25 cellular contexts compared by ENCODE assay signal in the genomic region with DNA sequence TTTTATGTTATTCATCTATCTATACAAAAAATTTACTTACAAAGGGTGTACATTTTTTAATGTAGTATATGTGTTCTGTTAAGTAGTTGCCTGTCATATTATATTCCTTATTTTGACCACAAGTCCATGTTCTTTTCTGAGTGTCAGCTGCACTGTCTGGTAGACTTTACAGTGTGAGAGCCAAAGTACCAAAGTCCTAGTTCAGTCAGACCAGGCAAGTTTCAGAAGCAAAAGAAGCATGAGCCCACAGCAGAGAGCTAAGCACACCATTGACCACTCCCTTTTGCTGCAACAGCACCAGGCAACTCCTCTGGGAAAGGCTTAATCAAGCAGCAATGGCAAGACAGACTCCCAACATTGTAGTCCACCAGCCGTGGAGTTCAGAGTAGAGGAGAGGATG.
DNase-seq lines count a peak whose midpoint lies in the region; ATAC-seq, FAIRE-seq and TF ChIP-seq lines count a peak whose summit lies in the region.
"Had no signal": no experiment of that assay in that cellular context is flagged by ENCODE, and none has a peak within 500 bp of the region (broad histone marks: within the 10 kb centered on the region; RNA-seq: fewer than 3 reads in every experiment).

No MANE protein-coding gene starts in this region.

- no peaks in the 10 kb centered on the region for H3K27me3 ChIP-seq in osteoblast (ENCODE audit: insufficient read depth, low read length)
- H3K27me3 ChIP-seq: BLaER1 treated with 17β-estradiol and CSF1 and Interleukin-3, amounts not matched to agents 10 nM and 100 nM; MG63 had no signal

- H4K20me1 ChIP-seq in osteoblast (ENCODE audit: insufficient read depth, low read length) = no peaks in the 10 kb centered on the region
- H4K20me1 ChIP-seq: BLaER1 treated with 17β-estradiol and CSF1 and Interleukin-3, amounts not matched to agents 10 nM and 100 nM had no signal

- intact Hi-C loops in kidney (cut with DNase I) = no loop called here

- no peaks in the 10 kb centered on the region for H3K4me1 ChIP-seq in kidney (ENCODE audit: control insufficient read depth in 1 of 2, insufficient read depth in 1 of 2, low read depth in 1 of 2, low read length in 2 of 2)
- no peaks in the 10 kb centered on the region for H3K4me1 ChIP-seq in osteoblast (ENCODE audit: insufficient read depth, low read length)
- H3K4me1 ChIP-seq: A549; BLaER1 treated with 17β-estradiol and CSF1 and Interleukin-3, amounts not matched to agents 10 nM and 100 nM had no signal

- H3K36me3 ChIP-seq in kidney (ENCODE audit: control insufficient read depth in 1 of 2, insufficient read depth in 2 of 2, low read length in 2 of 2) = no peaks in the 10 kb centered on the region
- no peaks in the 10 kb centered on the region for H3K36me3 ChIP-seq in osteoblast (ENCODE audit: insufficient read depth, low read length)
- H3K36me3 ChIP-seq: BLaER1 treated with 17β-estradiol and CSF1 and Interleukin-3, amounts not matched to agents 10 nM and 100 nM; MG63 had no signal

- DNase-seq in HuH-7 (ENCODE audit: low spot score) (peak; percentile 21), NCI-H69 (lab: John Stamatoyannopoulos, UW) (peak; percentile 45), kidney (no peak), osteoblast (ENCODE audit: insufficient read length, low spot score, missing footprints) (no peak), NCI-H510A (lab: John Stamatoyannopoulos, UW) (no peak), NCI-H146 (lab: John Stamatoyannopoulos, UW) (no peak)
- DNase-seq: AML-193; CD4-positive, alpha-beta T cell; EL; GDM1; KBM-7; MG63; NCI-H2029; NCI-H446 treated with DMSO at 0.1 percent for 48 hours; NCI-H526 treated with DMSO at 0.1 percent for 48 hours; SHP77 had no signal

- H3K4me3 ChIP-seq in kidney (ENCODE audit: low read length in 2 of 2) = no peak overlapping the region
- H3K4me3 ChIP-seq in osteoblast (ENCODE audit: insufficient read depth, low read length) = no peak overlapping the region
- H3K4me3 ChIP-seq: A549; BLaER1 treated with 17β-estradiol and CSF1 and Interleukin-3, amounts not matched to agents 10 nM and 100 nM; GM12878; MG63 had no signal

- no peaks in the 10 kb centered on the region for H3K79me2 ChIP-seq in osteoblast (ENCODE audit: insufficient read depth, low read length)

- no peak for ATAC-seq in GM18858 (IDR thresholded peaks at IDR 0.05; ENCODE audit: unreplicated experiment)
- ATAC-seq: A549, GM12878, HCT116, Panc1 had no signal

- peak overlapping the region; percentile 38 for H2AFZ ChIP-seq in osteoblast (ENCODE audit: low read length)

- H3K9me3 ChIP-seq in kidney (ENCODE audit: control insufficient read depth in 1 of 2, low read length in 2 of 2) (no peaks in the 10 kb centered on the region), osteoblast (ENCODE audit: low read depth, low read length) (no peaks in the 10 kb centered on the region)
- H3K9me3 ChIP-seq: A549; BLaER1 treated with 17β-estradiol and CSF1 and Interleukin-3, amounts not matched to agents 10 nM and 100 nM; MG63 had no signal

- H3K9ac ChIP-seq in kidney (ENCODE audit: low read length in 2 of 2) = no peak overlapping the region
- H3K9ac ChIP-seq: BLaER1 treated with 17β-estradiol and CSF1 and Interleukin-3, amounts not matched to agents 10 nM and 100 nM had no signal

- H3K4me2 ChIP-seq in osteoblast (ENCODE audit: insufficient read depth, low read length) = no peak overlapping the region
- H3K4me2 ChIP-seq: A549; BLaER1 treated with 17β-estradiol and CSF1 and Interleukin-3, amounts not matched to agents 10 nM and 100 nM had no signal

- H3K27ac ChIP-seq in kidney (ENCODE audit: low read depth in 2 of 2, low read length in 2 of 2) (no peak overlapping the region), osteoblast (ENCODE audit: low read depth, low read length) (no peak overlapping the region)
- H3K27ac ChIP-seq: A549; BLaER1 treated with 17β-estradiol and CSF1 and Interleukin-3, amounts not matched to agents 10 nM and 100 nM; HL-60; RWPE1 had no signal

- TF ChIP-seq CTCF in kidney (IDR thresholded peaks at IDR 0.05; ENCODE audit: borderline replicate concordance, extremely low read depth, insufficient read depth) = no peak
- TF ChIP-seq CTCF in osteoblast (IDR thresholded peaks at IDR 0.05; ENCODE audit: extremely low read depth, low read depth, low read length) = no peak

- FAIRE-seq in kidney (lab: Jason Lieb, UNC) = peak; percentile 63
- FAIRE-seq: A549, D721Med, GM12878 had no signal

Comparison
In these comparisons a context has a peak if more than half of its experiments do, and no peak if none do; other contexts are left out.
1. DNase-seq: peak in HuH-7 (single experiment) and NCI-H69 (single experiment); none in kidney (single experiment), osteoblast (single experiment), NCI-H510A (single experiment) and NCI-H146 (single experiment).